18 cellular contexts compared by ENCODE assay signal in the genomic region with DNA sequence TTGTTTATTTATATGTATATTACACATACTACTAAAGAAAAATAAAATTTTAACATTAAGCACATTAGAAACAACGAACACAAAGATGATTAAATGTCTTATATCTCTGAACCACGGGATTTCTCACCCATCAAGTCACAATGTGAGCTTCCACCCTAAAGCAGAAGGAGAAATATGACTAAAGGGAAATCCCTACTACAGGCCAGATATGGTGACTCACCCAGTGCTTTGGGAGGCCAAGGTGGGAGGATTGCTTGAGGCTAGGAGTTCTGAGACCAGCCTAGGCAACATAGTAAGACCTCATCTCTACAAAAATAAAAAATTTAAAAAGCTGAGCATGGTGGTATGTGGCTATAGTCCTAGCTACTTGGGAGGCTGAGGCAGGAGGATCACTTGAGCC. TPM values are rescaled to one million over a fixed set of nuclear protein-coding genes. Genes with fewer than 3 reads are reported as not detected.
DNase-seq lines count a peak whose midpoint lies in the region; ATAC-seq lines count a peak whose summit lies in the region.
"Had no signal": no experiment of that assay in that cellular context is flagged by ENCODE, and none has a peak within 500 bp of the region (broad histone marks: within the 10 kb centered on the region; RNA-seq: fewer than 3 reads in every experiment).

No MANE protein-coding gene starts in this region.

- CTCF ChIA-PET in activated CD8-positive, alpha-beta memory T cell treated with anti-CD3 and anti-CD28 coated beads, Interleukin-2, amount 10 ng/mL, durations not matched to agents 7 days and 5 days (lab: Charles Lee) = no interaction called here

- no peaks in the 10 kb centered on the region for H3K9me3 Mint-ChIP-seq in activated T-helper 17 cell treated with anti-CD3 and anti-CD28 coated beads, Interleukin-2, amount 50 U/mL, for 72 hours
- no peaks in the 10 kb centered on the region for H3K9me3 Mint-ChIP-seq in activated CD8-positive, alpha-beta memory T cell treated with anti-CD3 and anti-CD28 coated beads, Interleukin-2, amount 10 ng/mL, durations not matched to agents 7 days and 5 days (ENCODE audit: low read depth)
- H3K9me3 Mint-ChIP-seq: dendritic cell treated with granulocyte-macrophage colony-stimulating factor and Interleukin-4, amounts not matched to agents 40 ng/mL and 50 ng/mL, for 4 days had no signal

- H3K27me3 Mint-ChIP-seq in activated T-helper 17 cell treated with anti-CD3 and anti-CD28 coated beads, Interleukin-2, amount 50 U/mL, for 72 hours = no peaks in the 10 kb centered on the region
- H3K27me3 Mint-ChIP-seq in activated CD8-positive, alpha-beta memory T cell treated with anti-CD3 and anti-CD28 coated beads, Interleukin-2, amount 10 ng/mL, durations not matched to agents 7 days and 5 days = no peaks in the 10 kb centered on the region
- H3K27me3 Mint-ChIP-seq: dendritic cell treated with granulocyte-macrophage colony-stimulating factor and Interleukin-4, amounts not matched to agents 40 ng/mL and 50 ng/mL, for 4 days had no signal

- H3K36me3 Mint-ChIP-seq in activated T-helper 17 cell treated with anti-CD3 and anti-CD28 coated beads, Interleukin-2, amount 50 U/mL, for 72 hours (ENCODE audit: low read depth) = no peaks in the 10 kb centered on the region
- H3K36me3 Mint-ChIP-seq in activated CD8-positive, alpha-beta memory T cell treated with anti-CD3 and anti-CD28 coated beads, Interleukin-2, amount 10 ng/mL, durations not matched to agents 7 days and 5 days = no peaks in the 10 kb centered on the region

- ATAC-seq in HG02610 (IDR thresholded peaks at IDR 0.05; ENCODE audit: unreplicated experiment) (peak; percentile 50), GM19463 (IDR thresholded peaks at IDR 0.05; ENCODE audit: unreplicated experiment) (no peak)
- peak; percentile 94 for ATAC-seq in activated T-helper 17 cell treated with anti-CD3 and anti-CD28 coated beads, Interleukin-2, amount 50 U/mL, for 72 hours (replicated peaks)
- no peak for ATAC-seq in activated CD8-positive, alpha-beta memory T cell treated with anti-CD3 and anti-CD28 coated beads, Interleukin-2, amount 10 ng/mL, durations not matched to agents 7 days and 5 days

- H3K4me3 Mint-ChIP-seq in activated T-helper 17 cell treated with anti-CD3 and anti-CD28 coated beads, Interleukin-2, amount 50 U/mL, for 72 hours = no peak overlapping the region
- H3K4me3 Mint-ChIP-seq in activated CD8-positive, alpha-beta memory T cell treated with anti-CD3 and anti-CD28 coated beads, Interleukin-2, amount 10 ng/mL, durations not matched to agents 7 days and 5 days = no peak overlapping the region
- H3K4me3 Mint-ChIP-seq: dendritic cell treated with granulocyte-macrophage colony-stimulating factor and Interleukin-4, amounts not matched to agents 40 ng/mL and 50 ng/mL, for 4 days had no signal

- DNase-seq in activated naive CD4-positive, alpha-beta T cell treated with Interleukin-2 at 50 U/mL for 16 hours = peak; percentile 3
- DNase-seq in activated naive CD4-positive, alpha-beta T cell (lab: John Stamatoyannopoulos, UW) = no peak
- peak; percentile 38 for DNase-seq in stimulated activated CD8-positive, alpha-beta memory T cell treated with anti-CD3 and anti-CD28 coated beads, Interleukin-4, amount 100 ng/mL, for 48 hours
- DNase-seq in activated CD8-positive, alpha-beta memory T cell treated with anti-CD3 and anti-CD28 coated beads, Interleukin-2, amount 10 ng/mL, durations not matched to agents 7 days and 5 days = no peak
- DNase-seq: activated CD4-positive, alpha-beta T cell treated with anti-CD3 and anti-CD28 coated beads, Interleukin-2, amount 50 U/mL, for 4 hours; adrenal gland; GM23248; kidney glomerular epithelial cell; MV-4-11; NCI-H187 treated with DMSO at 0.1 percent for 48 hours; NCI-H2227 treated with DMSO at 0.1 percent for 48 hours; NCI-H82; nucleus accumbens; SHP77 treated with DMSO at 0.1 percent for 48 hours had no signal

- H3K27ac Mint-ChIP-seq in activated T-helper 17 cell treated with anti-CD3 and anti-CD28 coated beads, Interleukin-2, amount 50 U/mL, for 72 hours = no peak overlapping the region
- no peak overlapping the region for H3K27ac Mint-ChIP-seq in activated CD8-positive, alpha-beta memory T cell treated with anti-CD3 and anti-CD28 coated beads, Interleukin-2, amount 10 ng/mL, durations not matched to agents 7 days and 5 days
- H3K27ac Mint-ChIP-seq: dendritic cell treated with granulocyte-macrophage colony-stimulating factor and Interleukin-4, amounts not matched to agents 40 ng/mL and 50 ng/mL, for 4 days had no signal

- H3K4me1 Mint-ChIP-seq in activated T-helper 17 cell treated with anti-CD3 and anti-CD28 coated beads, Interleukin-2, amount 50 U/mL, for 72 hours = no peaks in the 10 kb centered on the region
- no peaks in the 10 kb centered on the region for H3K4me1 Mint-ChIP-seq in activated CD8-positive, alpha-beta memory T cell treated with anti-CD3 and anti-CD28 coated beads, Interleukin-2, amount 10 ng/mL, durations not matched to agents 7 days and 5 days

RNA-seq across cellular contexts. Expression of gene DCT, which starts 24.6 kb away (rescaled TPM):
- total RNA-seq in activated T-helper 17 cell treated with anti-CD3 and anti-CD28 coated beads, Interleukin-2, amount 50 U/mL, for 72 hours = under 1 TPM in 1 of 2 donors, not detected in 1; 0.29 TPM
- under 1 TPM in 1 of 2 experiments, not detected in 1; 0.06 TPM for total RNA-seq in activated CD8-positive, alpha-beta memory T cell treated with anti-CD3 and anti-CD28 coated beads, Interleukin-2, amount 10 ng/mL, durations not matched to agents 7 days and 5 days
- total RNA-seq: GM23248 had no signal

Comparison
In these comparisons a context has a peak if more than half of its experiments do, and no peak if none do; other contexts are left out.
1. DNase-seq: peak in activated naive CD4-positive, alpha-beta T cell treated with Interleukin-2 at 50 U/mL for 16 hours (single experiment) and stimulated activated CD8-positive, alpha-beta memory T cell treated with anti-CD3 and anti-CD28 coated beads, Interleukin-4, amount 100 ng/mL, for 48 hours (single experiment); none in activated naive CD4-positive, alpha-beta T cell (0 of 4) and activated CD8-positive, alpha-beta memory T cell treated with anti-CD3 and anti-CD28 coated beads, Interleukin-2, amount 10 ng/mL, durations not matched to agents 7 days and 5 days (single experiment).
2. ATAC-seq: peak in HG02610 (single experiment) and activated T-helper 17 cell treated with anti-CD3 and anti-CD28 coated beads, Interleukin-2, amount 50 U/mL, for 72 hours (single experiment); none in GM19463 (single experiment) and activated CD8-positive, alpha-beta memory T cell treated with anti-CD3 and anti-CD28 coated beads, Interleukin-2, amount 10 ng/mL, durations not matched to agents 7 days and 5 days (single experiment).